8 cellular contexts compared by ENCODE assay signal in genomic region chr16:50093607-50094570, GRCh38. TPM values are rescaled to one million over a fixed set of nuclear protein-coding genes. Genes with fewer than 3 reads are reported as not detected.
A peak's percentile ranks its signal among the peaks of the same experiment; 100 is the strongest.
DNase-seq lines count a peak whose midpoint lies in the region; ATAC-seq lines count a peak whose summit lies in the region.

No MANE protein-coding gene starts in this region.

- ATAC-seq in HG02642 (IDR thresholded peaks at IDR 0.05; ENCODE audit: poor library complexity, unreplicated experiment): no peak

- peak overlapping the region; percentile 61 for H3K27ac ChIP-seq in substantia nigra (ENCODE audit: low read depth, low read length, poor library complexity, severe bottlenecking)

- no peak overlapping the region for H3K4me3 Mint-ChIP-seq in T-helper 2 cell treated with Interferon-gamma antibody and Interleukin-4, amounts not matched to agents 5 μg/mL and 100 μg/mL, for 36 hours
- no peak overlapping the region for H3K4me3 Mint-ChIP-seq in activated T-helper 2 cell treated with anti-CD3 and anti-CD28 coated beads, Interferon-gamma antibody, Interleukin-2, Interleukin-4, amounts not matched to agents 10 μg/mL and 5 μg/mL and 100 μg/mL, durations not matched to agents 14 hours and 24 hours and 36 hours (ENCODE audit: low read depth)
- H3K4me3 Mint-ChIP-seq in immature natural killer cell: no peak overlapping the region

- peaks cover 23% of the 10 kb centered on the region for H3K36me3 Mint-ChIP-seq in T-helper 2 cell treated with Interferon-gamma antibody and Interleukin-4, amounts not matched to agents 5 μg/mL and 100 μg/mL, for 36 hours (ENCODE audit: low read depth)
- H3K36me3 Mint-ChIP-seq in activated T-helper 2 cell treated with anti-CD3 and anti-CD28 coated beads, Interferon-gamma antibody, Interleukin-2, Interleukin-4, amounts not matched to agents 10 μg/mL and 5 μg/mL and 100 μg/mL, durations not matched to agents 14 hours and 24 hours and 36 hours (ENCODE audit: low read depth): peaks cover 32% of the 10 kb centered on the region
- H3K36me3 Mint-ChIP-seq in immature natural killer cell: peaks cover 8 to 23% (median 14%) of the 10 kb centered on the region in 3 donors

- peaks cover 10% of the 10 kb centered on the region for H3K4me1 Mint-ChIP-seq in T-helper 2 cell treated with Interferon-gamma antibody and Interleukin-4, amounts not matched to agents 5 μg/mL and 100 μg/mL, for 36 hours (ENCODE audit: low read depth)
- H3K4me1 Mint-ChIP-seq in activated T-helper 2 cell treated with anti-CD3 and anti-CD28 coated beads, Interferon-gamma antibody, Interleukin-2, Interleukin-4, amounts not matched to agents 10 μg/mL and 5 μg/mL and 100 μg/mL, durations not matched to agents 14 hours and 24 hours and 36 hours (ENCODE audit: low read depth): peaks cover 13% of the 10 kb centered on the region
- no peaks in the 10 kb centered on the region for H3K4me1 Mint-ChIP-seq in immature natural killer cell

- H3K27me3 Mint-ChIP-seq in T-helper 2 cell treated with Interferon-gamma antibody and Interleukin-4, amounts not matched to agents 5 μg/mL and 100 μg/mL, for 36 hours (ENCODE audit: low read depth): no peaks in the 10 kb centered on the region
- no peaks in the 10 kb centered on the region for H3K27me3 Mint-ChIP-seq in activated T-helper 2 cell treated with anti-CD3 and anti-CD28 coated beads, Interferon-gamma antibody, Interleukin-2, Interleukin-4, amounts not matched to agents 10 μg/mL and 5 μg/mL and 100 μg/mL, durations not matched to agents 14 hours and 24 hours and 36 hours (ENCODE audit: low read depth)
- H3K27me3 Mint-ChIP-seq in immature natural killer cell (ENCODE audit: low read depth in 3 of 3): no peaks in the 10 kb centered on the region

- H3K27ac Mint-ChIP-seq in T-helper 2 cell treated with Interferon-gamma antibody and Interleukin-4, amounts not matched to agents 5 μg/mL and 100 μg/mL, for 36 hours: no peak overlapping the region
- H3K27ac Mint-ChIP-seq in activated T-helper 2 cell treated with anti-CD3 and anti-CD28 coated beads, Interferon-gamma antibody, Interleukin-2, Interleukin-4, amounts not matched to agents 10 μg/mL and 5 μg/mL and 100 μg/mL, durations not matched to agents 14 hours and 24 hours and 36 hours: peak overlapping the region; percentile 55
- peak overlapping the region in 1 of 6 donors; percentile 36 for H3K27ac Mint-ChIP-seq in immature natural killer cell

- intact Hi-C loops in activated T-helper 2 cell treated with anti-CD3 and anti-CD28 coated beads, Interferon-gamma antibody, Interleukin-2, Interleukin-4, amounts not matched to agents 10 μg/mL and 5 μg/mL and 100 μg/mL, durations not matched to agents 14 hours and 24 hours and 36 hours (cut with micrococcal nuclease): no loop called here

- peak in 3 of 5 experiments; percentile 2 to 78 (median 6) for DNase-seq in T-helper 2 cell
- DNase-seq in T-helper 2 cell treated with Interferon-gamma antibody and Interleukin-4, amounts not matched to agents 5 μg/mL and 100 μg/mL, for 36 hours (ENCODE audit: low spot score): no peak
- DNase-seq in activated T-helper 2 cell treated with anti-CD3 and anti-CD28 coated beads, Interferon-gamma antibody, Interleukin-2, Interleukin-4, amounts not matched to agents 10 μg/mL and 5 μg/mL and 100 μg/mL, durations not matched to agents 14 hours and 24 hours and 36 hours (ENCODE audit: low spot score): no peak
- peak in 2 of 3 donors; percentile 5 to 9 for DNase-seq in immature natural killer cell
- peak in 34 of 49 donors; percentile 1 to 65 (median 16) for DNase-seq in substantia nigra (lab: John Stamatoyannopoulos, UW)
- no peak for DNase-seq in NCI-H526 treated with DMSO at 0.1 percent for 48 hours (lab: John Stamatoyannopoulos, UW)
- no peak for DNase-seq in NCI-H446 (lab: John Stamatoyannopoulos, UW)

- H3K9me3 Mint-ChIP-seq in T-helper 2 cell treated with Interferon-gamma antibody and Interleukin-4, amounts not matched to agents 5 μg/mL and 100 μg/mL, for 36 hours: no peaks in the 10 kb centered on the region
- H3K9me3 Mint-ChIP-seq in activated T-helper 2 cell treated with anti-CD3 and anti-CD28 coated beads, Interferon-gamma antibody, Interleukin-2, Interleukin-4, amounts not matched to agents 10 μg/mL and 5 μg/mL and 100 μg/mL, durations not matched to agents 14 hours and 24 hours and 36 hours: no peaks in the 10 kb centered on the region
- no peaks in the 10 kb centered on the region for H3K9me3 Mint-ChIP-seq in immature natural killer cell

RNA-seq across cellular contexts. Expression of gene HEATR3, which starts 28.1 kb away (rescaled TPM):
- 24.9 and 25.9 TPM in 2 replicates for total RNA-seq in activated T-helper 2 cell treated with anti-CD3 and anti-CD28 coated beads, Interferon-gamma antibody, Interleukin-2, Interleukin-4, amounts not matched to agents 10 μg/mL and 5 μg/mL and 100 μg/mL, durations not matched to agents 14 hours and 24 hours and 36 hours
- 1 to 10 TPM; 3.2 to 8.5 (median 3.8) TPM for polyA plus RNA-seq in immature natural killer cell

RNA-seq across cellular contexts. Expression of gene TENT4B, which starts 59.2 kb away (rescaled TPM):
- 15.9 and 16.8 TPM in 2 replicates for total RNA-seq in activated T-helper 2 cell treated with anti-CD3 and anti-CD28 coated beads, Interferon-gamma antibody, Interleukin-2, Interleukin-4, amounts not matched to agents 10 μg/mL and 5 μg/mL and 100 μg/mL, durations not matched to agents 14 hours and 24 hours and 36 hours
- polyA plus RNA-seq in immature natural killer cell: 1 to 10 TPM; 3.4 to 5.9 (median 5.7) TPM

Comparison
In these comparisons a context has a peak if more than half of its experiments do, and no peak if none do; other contexts are left out.
1. DNase-seq: peak in T-helper 2 cell (3 of 5), immature natural killer cell (2 of 3) and substantia nigra (34 of 49); none in T-helper 2 cell treated with Interferon-gamma antibody and Interleukin-4, amounts not matched to agents 5 μg/mL and 100 μg/mL, for 36 hours (single experiment), activated T-helper 2 cell treated with anti-CD3 and anti-CD28 coated beads, Interferon-gamma antibody, Interleukin-2, Interleukin-4, amounts not matched to agents 10 μg/mL and 5 μg/mL and 100 μg/mL, durations not matched to agents 14 hours and 24 hours and 36 hours (single experiment), NCI-H526 treated with DMSO at 0.1 percent for 48 hours (single experiment) and NCI-H446 (0 of 2).